Comparison of ENCODE assay signal across 6 cellular contexts in genomic region chr1:42815938-42816599, GRCh38. TPM values are rescaled to one million over a fixed set of nuclear protein-coding genes. Genes with fewer than 3 reads are reported as not detected.
DNase-seq lines count a peak whose midpoint lies in the region; ATAC-seq and TF ChIP-seq lines count a peak whose summit lies in the region.

No MANE protein-coding gene starts in this region.

- CTCF ChIA-PET in activated CD4-positive, alpha-beta T cell treated with anti-CD3 and anti-CD28 coated beads, Interleukin-2, amount 10 ng/mL, durations not matched to agents 7 days and 5 days (lab: Charles Lee) = interaction anchor here (0.5 to 2.3 kb wide), 6 partner anchors 11 to 99 kb away, joined by 4 to 8 read pairs (median 4); partner anchors contain the start of genes C1orf50 and P3H1

- no peaks in the 10 kb centered on the region for H3K9me3 Mint-ChIP-seq in activated CD4-positive, alpha-beta T cell treated with anti-CD3 and anti-CD28 coated beads, Interleukin-2, amount 10 ng/mL, durations not matched to agents 7 days and 5 days

- DNase-seq in NCI-H82 (lab: John Stamatoyannopoulos, UW) (peak; percentile 72), NCI-H82 treated with DMSO at 0.1 percent for 48 hours (lab: John Stamatoyannopoulos, UW; ENCODE audit: unreplicated experiment) (no peak), kidney epithelial cell (ENCODE audit: low read depth) (no peak), amniotic stem cell (lab: John Stamatoyannopoulos, UW) (no peak)
- DNase-seq in activated CD4-positive, alpha-beta T cell treated with anti-CD3 and anti-CD28 coated beads, Interleukin-2, amount 10 ng/mL, durations not matched to agents 7 days and 5 days = peak; percentile 18

- POLR2A ChIA-PET in activated CD4-positive, alpha-beta T cell treated with anti-CD3 and anti-CD28 coated beads, Interleukin-2, amount 10 ng/mL, durations not matched to agents 7 days and 5 days (lab: Charles Lee) = no interaction called here

- TF ChIP-seq CTCF in kidney epithelial cell (IDR thresholded peaks at IDR 0.05; ENCODE audit: insufficient read depth, low read length, poor library complexity, severe bottlenecking) = no peak

- peak overlapping the region; percentile 86 for H3K27ac Mint-ChIP-seq in activated CD4-positive, alpha-beta T cell treated with anti-CD3 and anti-CD28 coated beads, Interleukin-2, amount 10 ng/mL, durations not matched to agents 7 days and 5 days

- peaks cover 32% of the 10 kb centered on the region for H3K4me1 Mint-ChIP-seq in activated CD4-positive, alpha-beta T cell treated with anti-CD3 and anti-CD28 coated beads, Interleukin-2, amount 10 ng/mL, durations not matched to agents 7 days and 5 days

- no peaks in the 10 kb centered on the region for H3K36me3 ChIP-seq in kidney epithelial cell (ENCODE audit: control insufficient read depth, insufficient read depth, low read length)

- no peaks in the 10 kb centered on the region for H3K27me3 ChIP-seq in kidney epithelial cell (ENCODE audit: control insufficient read depth, insufficient read depth, low read length)

- peak overlapping the region; percentile 48 for H3K4me3 ChIP-seq in kidney epithelial cell (ENCODE audit: low read depth, low read length)

- peak overlapping the region; percentile 76 for H3K4me3 Mint-ChIP-seq in activated CD4-positive, alpha-beta T cell treated with anti-CD3 and anti-CD28 coated beads, Interleukin-2, amount 10 ng/mL, durations not matched to agents 7 days and 5 days

- no peaks in the 10 kb centered on the region for H3K27me3 Mint-ChIP-seq in activated CD4-positive, alpha-beta T cell treated with anti-CD3 and anti-CD28 coated beads, Interleukin-2, amount 10 ng/mL, durations not matched to agents 7 days and 5 days

- peaks cover 8% of the 10 kb centered on the region for H3K36me3 Mint-ChIP-seq in activated CD4-positive, alpha-beta T cell treated with anti-CD3 and anti-CD28 coated beads, Interleukin-2, amount 10 ng/mL, durations not matched to agents 7 days and 5 days (ENCODE audit: low read depth)

- no peak for ATAC-seq in GM19023 (IDR thresholded peaks at IDR 0.05; ENCODE audit: unreplicated experiment)

RNA-seq across cellular contexts. Expression of gene ERMAP, which starts 0.9 kb away (rescaled TPM):
- 1 to 10 TPM; 7.7 to 7.8 TPM for total RNA-seq in activated CD4-positive, alpha-beta T cell treated with anti-CD3 and anti-CD28 coated beads, Interleukin-2, amount 10 ng/mL, durations not matched to agents 7 days and 5 days
- 7.4 and 8.9 TPM in 2 replicates for total RNA-seq in kidney epithelial cell

RNA-seq across cellular contexts. Expression of gene SVBP, which starts 1.1 kb away (rescaled TPM):
- total RNA-seq in activated CD4-positive, alpha-beta T cell treated with anti-CD3 and anti-CD28 coated beads, Interleukin-2, amount 10 ng/mL, durations not matched to agents 7 days and 5 days = 10 to 100 TPM; 19.8 to 20.6 TPM
- total RNA-seq in kidney epithelial cell = 39.7 and 45.6 TPM in 2 replicates

RNA-seq across cellular contexts. Expression of gene ZNF691, which starts 30.3 kb away (rescaled TPM):
- 10 to 100 TPM; 10.8 to 11.0 TPM for total RNA-seq in activated CD4-positive, alpha-beta T cell treated with anti-CD3 and anti-CD28 coated beads, Interleukin-2, amount 10 ng/mL, durations not matched to agents 7 days and 5 days
- 8.8 and 9.4 TPM in 2 replicates for total RNA-seq in kidney epithelial cell

RNA-seq across cellular contexts. Expression of gene TMEM269, which starts 31.3 kb away (rescaled TPM):
- under 1 TPM; 0.21 to 0.25 TPM for total RNA-seq in activated CD4-positive, alpha-beta T cell treated with anti-CD3 and anti-CD28 coated beads, Interleukin-2, amount 10 ng/mL, durations not matched to agents 7 days and 5 days
- total RNA-seq in kidney epithelial cell = 0.04 and 0.27 TPM in 2 replicates

RNA-seq across cellular contexts. Expression of gene C1orf50, which starts 49.0 kb away (rescaled TPM):
- 1 to 10 TPM; 7.0 to 9.4 TPM for total RNA-seq in activated CD4-positive, alpha-beta T cell treated with anti-CD3 and anti-CD28 coated beads, Interleukin-2, amount 10 ng/mL, durations not matched to agents 7 days and 5 days
- 2.9 and 4.6 TPM in 2 replicates for total RNA-seq in kidney epithelial cell

Comparison
In these comparisons a context has a peak if more than half of its experiments do, and no peak if none do; other contexts are left out.
1. DNase-seq: peak in NCI-H82 (single experiment) and activated CD4-positive, alpha-beta T cell treated with anti-CD3 and anti-CD28 coated beads, Interleukin-2, amount 10 ng/mL, durations not matched to agents 7 days and 5 days (single experiment); none in NCI-H82 treated with DMSO at 0.1 percent for 48 hours (single experiment), kidney epithelial cell (single experiment) and amniotic stem cell (single experiment).